1 cellular context compared by ENCODE assay signal in genomic region chr11:66727282-66727882, GRCh38.
A peak's percentile ranks its signal among the peaks of the same experiment; 100 is the strongest.
TF ChIP-seq lines count a peak whose summit lies in the region.

No MANE protein-coding gene starts in this region.

TF ChIP-seq in K562, 482 proteins besides CTCF, POLR2A, EP300 and RAD21 (continues in another document):
- TF ChIP-seq MTA3 (IDR thresholded peaks at IDR 0.05; ENCODE audit: borderline replicate concordance) (0 out of 2 replicates have a peak, but pooled peaks have one; percentile 71), ZNF174 (CRISPR knock-in tag; IDR thresholded peaks at IDR 0.05) (no peak), ZNF75A (CRISPR knock-in tag; IDR thresholded peaks at IDR 0.05) (no peak), KLF1 (tag; IDR thresholded peaks at IDR 0.05) (0 out of 2 replicates have a peak, but pooled peaks have one; percentile 63), TRIM28 (IDR thresholded peaks at IDR 0.05) (no peak), ZNF431 (CRISPR knock-in tag; IDR thresholded peaks at IDR 0.05) (no peak; the same call in 1 of the 2 replicates), MAZ (CRISPR knock-in tag; conservative IDR thresholded peaks at IDR 0.05 in 1 of 2, IDR thresholded peaks at IDR 0.05 in 1 of 2) (peak; percentile 56 to 66; a peak in 3 of 4 replicates), PPARD (CRISPR knock-in tag; IDR thresholded peaks at IDR 0.05) (no peak), CEBPG (CRISPR knock-in tag; IDR thresholded peaks at IDR 0.05) (0 out of 2 replicates have a peak, but pooled peaks have one; percentile 27), CEBPG (tag; conservative IDR thresholded peaks at IDR 0.05 in 1 of 2, IDR thresholded peaks at IDR 0.05 in 1 of 2) (no peak), NFATC3 (IDR thresholded peaks at IDR 0.05) (no peak), TEAD4 (IDR thresholded peaks at IDR 0.05; ENCODE audit: low read length) (no peak), TEAD4 (CRISPR knock-in tag; IDR thresholded peaks at IDR 0.05; ENCODE audit: borderline replicate concordance) (no peak), KLF6 (CRISPR knock-in tag; IDR thresholded peaks at IDR 0.05; ENCODE audit: borderline replicate concordance) (no peak), SIRT6 (IDR thresholded peaks at IDR 0.05; ENCODE audit: low read depth, low read length) (no peak), RBM22 (IDR thresholded peaks at IDR 0.05; ENCODE audit: low read depth, low read length, poor library complexity, severe bottlenecking) (no peak), MYNN (IDR thresholded peaks at IDR 0.05) (no peak), MYNN (CRISPR knock-in tag; IDR thresholded peaks at IDR 0.05) (no peak), MEF2D (tag; conservative IDR thresholded peaks at IDR 0.05; ENCODE audit: low read depth) (no peak), ZNF121 (CRISPR knock-in tag; conservative IDR thresholded peaks at IDR 0.05) (no peak), ZBTB8A (IDR thresholded peaks at IDR 0.05; ENCODE audit: partially characterized antibody) (no peak), SP2 (IDR thresholded peaks at IDR 0.05; ENCODE audit: extremely low read depth, low read depth, low read length, poor library complexity, severe bottlenecking) (no peak), ZBTB11 (CRISPR knock-in tag; IDR thresholded peaks at IDR 0.05) (peak in 1 of 3 experiments; percentile 64; a peak in 2 of 6 replicates), ZNF124 (CRISPR knock-in tag; IDR thresholded peaks at IDR 0.05) (no peak), ETV6 (IDR thresholded peaks at IDR 0.05; ENCODE audit: borderline replicate concordance in 1 of 2, low read depth in 2 of 2, low read length in 1 of 2) (no peak), ETV6 (CRISPR knock-in tag; IDR thresholded peaks at IDR 0.05; ENCODE audit: borderline replicate concordance) (peak; percentile 33; the same call in 1 of the 2 replicates), ZNF589 (CRISPR knock-in tag; IDR thresholded peaks at IDR 0.05; ENCODE audit: low read depth) (no peak; the same call in 1 of the 2 replicates), MCM3 (IDR thresholded peaks at IDR 0.05) (no peak), C11orf30 (IDR thresholded peaks at IDR 0.05; ENCODE audit: low read depth) (no peak), RBM15 (IDR thresholded peaks at IDR 0.05; ENCODE audit: insufficient read depth, low read length) (no peak), ZNF639 (CRISPR knock-in tag; conservative IDR thresholded peaks at IDR 0.05 in 1 of 2, IDR thresholded peaks at IDR 0.05 in 1 of 2) (no peak), CSDE1 (IDR thresholded peaks at IDR 0.05) (no peak), SMC3 (conservative IDR thresholded peaks at IDR 0.05; ENCODE audit: insufficient read depth, low read depth, low read length) (no peak), SMARCA5 (IDR thresholded peaks at IDR 0.05) (no peak), ETS1 (conservative IDR thresholded peaks at IDR 0.05; ENCODE audit: control insufficient read depth, low read depth, low read length) (no peak), ZBED1 (IDR thresholded peaks at IDR 0.05) (peak; percentile 60; the same call in 1 of the 2 replicates), ZNF407 (IDR thresholded peaks at IDR 0.05; ENCODE audit: low read depth) (no peak), ZBTB7A (IDR thresholded peaks at IDR 0.05; ENCODE audit: borderline replicate concordance, control insufficient read depth, low read depth, low read length) (no peak; the same call in 1 of the 2 replicates), NFYB (IDR thresholded peaks at IDR 0.05; ENCODE audit: extremely low read depth, insufficient read length) (no peak), NFE2L1 (tag; IDR thresholded peaks at IDR 0.05; ENCODE audit: borderline replicate concordance, low read depth) (no peak), ZBTB1 (CRISPR knock-in tag; IDR thresholded peaks at IDR 0.05; ENCODE audit: borderline replicate concordance, low read depth) (peak; percentile 92), HDAC1 (IDR thresholded peaks at IDR 0.05) (peak in 1 of 2 experiments; percentile 57; a peak in 1 of 4 replicates), EWSR1 (IDR thresholded peaks at IDR 0.05; ENCODE audit: borderline replicate concordance, low read depth, partially characterized antibody) (no peak), CBX5 (IDR thresholded peaks at IDR 0.05; ENCODE audit: borderline replicate concordance, low read depth) (no peak), SMAD1 (IDR thresholded peaks at IDR 0.05; ENCODE audit: low read depth, low read length, partially characterized antibody) (no peak), RUNX1 (IDR thresholded peaks at IDR 0.05; ENCODE audit: low read depth) (no peak), ZNF175 (CRISPR knock-in tag; IDR thresholded peaks at IDR 0.05; ENCODE audit: low read depth) (no peak), HCFC1 (IDR thresholded peaks at IDR 0.05; ENCODE audit: low read depth, low read length) (no peak), POLR2G (IDR thresholded peaks at IDR 0.05; ENCODE audit: low read depth, low read length) (peak; percentile 89), CBFA2T3 (IDR thresholded peaks at IDR 0.05) (no peak), ZNF311 (CRISPR knock-in tag; IDR thresholded peaks at IDR 0.05) (no peak), TAF1 (IDR thresholded peaks at IDR 0.05; ENCODE audit: control insufficient read depth, extremely low read depth, insufficient read depth, low read length, severe bottlenecking) (no peak), HNRNPUL1 (IDR thresholded peaks at IDR 0.05; ENCODE audit: low read length) (no peak), POLR2AphosphoS2 (IDR thresholded peaks at IDR 0.05; ENCODE audit: low read length) (no peak), CAMTA2 (CRISPR knock-in tag; conservative IDR thresholded peaks at IDR 0.05) (no peak), GTF3C2 (IDR thresholded peaks at IDR 0.05; ENCODE audit: borderline replicate concordance, extremely low read depth, insufficient read length) (no peak), POLR2B (IDR thresholded peaks at IDR 0.05; ENCODE audit: low read depth, partially characterized antibody) (no peak), ZNF57 (CRISPR knock-in tag; IDR thresholded peaks at IDR 0.05) (no peak), MCM2 (IDR thresholded peaks at IDR 0.05; ENCODE audit: low read depth) (no peak), ZNF444 (CRISPR knock-in tag; IDR thresholded peaks at IDR 0.05) (no peak), RAD51 (IDR thresholded peaks at IDR 0.05; ENCODE audit: borderline replicate concordance, low read depth) (no peak), ZNF778 (CRISPR knock-in tag; IDR thresholded peaks at IDR 0.05) (no peak)
